21 cellular contexts compared by ENCODE assay signal in genomic region chr3:65385805-65386204, GRCh38.
DNase-seq lines count a peak whose midpoint lies in the region; ATAC-seq and TF ChIP-seq lines count a peak whose summit lies in the region.
"Had no signal": no experiment of that assay in that cellular context is flagged by ENCODE, and none has a peak within 500 bp of the region (broad histone marks: within the 10 kb centered on the region; RNA-seq: fewer than 3 reads in every experiment).

No MANE protein-coding gene starts in this region.

- no peak for ATAC-seq in HG02642 (IDR thresholded peaks at IDR 0.05; ENCODE audit: poor library complexity, unreplicated experiment)
- ATAC-seq: CD8-positive, alpha-beta T cell; Panc1 had no signal

- H3K4me2 ChIP-seq in BLaER1 treated with 17β-estradiol and CSF1 and Interleukin-3, amounts not matched to agents 10 nM and 100 nM, result peak overlapping the region in 7 of 11 experiments; percentile 11 to 65 (median 47); a peak in 12 of 22 replicates
- H3K4me2 ChIP-seq in mesendoderm (ENCODE audit: low read length), result no peak overlapping the region

- H2AK5ac ChIP-seq in mesendoderm (ENCODE audit: low read length), result no peak overlapping the region

- H3K4me1 ChIP-seq in BLaER1 treated with 17β-estradiol and CSF1 and Interleukin-3, amounts not matched to agents 10 nM and 100 nM, result peaks cover 0 to 38% (median 26%) of the 10 kb centered on the region in 10 experiments; a peak in 13 of 20 replicates
- H3K4me1 ChIP-seq in mesendoderm (ENCODE audit: control insufficient read depth, low read depth, low read length) (no peaks in the 10 kb centered on the region), sigmoid colon (peaks cover 0 to 17% (median 8%) of the 10 kb centered on the region in 4 donors), esophagus muscularis mucosa (no peaks in the 10 kb centered on the region)
- H3K4me1 ChIP-seq: Caco-2 had no signal

- no peaks in the 10 kb centered on the region for H3K79me2 ChIP-seq in mesendoderm (ENCODE audit: control insufficient read depth, insufficient read depth, low read length)

- H3K9ac ChIP-seq in BLaER1 treated with 17β-estradiol and CSF1 and Interleukin-3, amounts not matched to agents 10 nM and 100 nM, result no peak overlapping the region
- H3K9ac ChIP-seq in mesendoderm (ENCODE audit: low read length), result no peak overlapping the region

- H3K4me3 ChIP-seq in BLaER1 treated with 17β-estradiol and CSF1 and Interleukin-3, amounts not matched to agents 10 nM and 100 nM, result no peak overlapping the region
- H3K4me3 ChIP-seq in mesendoderm (ENCODE audit: low read length) (no peak overlapping the region), sigmoid colon (no peak overlapping the region), esophagus muscularis mucosa (no peak overlapping the region)
- H3K4me3 ChIP-seq: MG63, SK-N-MC had no signal

- peak; percentile 24 for DNase-seq in cerebellar cortex (ENCODE audit: low spot score)
- peak; percentile 58 for DNase-seq in mesendoderm
- no peak for DNase-seq in sigmoid colon
- no peak for DNase-seq in cortex of kidney (lab: John Stamatoyannopoulos, UW)
- no peak for DNase-seq in Calu3
- DNase-seq in esophagus muscularis mucosa (ENCODE audit: extremely low spot score), result no peak
- DNase-seq: Caco-2; CD8-positive, alpha-beta T cell; DMS79 treated with DMSO at 0.1 percent for 48 hours; HCEC 1CT; IMR-90; KG1; MG63; NCI-H2029; NCI-H2227 treated with DMSO at 0.1 percent for 48 hours; NCI-H526 treated with DMSO at 0.1 percent for 48 hours; SIG-M5 had no signal

- CTCF ChIA-PET in Calu3 (lab: Charles Lee), result interaction anchor here (0.6 kb wide), 1 partner anchor 132 kb away, joined by 3 read pairs; no protein-coding TSS in a partner anchor

- H3K4me3 Mint-ChIP-seq in Calu3 (ENCODE audit: low read depth, unreplicated experiment), result no peak overlapping the region
- H3K4me3 Mint-ChIP-seq: CD8-positive, alpha-beta T cell had no signal

- peaks cover 0 to 28% (median 4%) of the 10 kb centered on the region in 11 experiments; a peak in 6 of 22 replicates for H3K9me3 ChIP-seq in BLaER1 treated with 17β-estradiol and CSF1 and Interleukin-3, amounts not matched to agents 10 nM and 100 nM (replicated peaks in 1 of 11)
- H3K9me3 ChIP-seq in sigmoid colon (no peaks in the 10 kb centered on the region), esophagus muscularis mucosa (no peaks in the 10 kb centered on the region)
- H3K9me3 ChIP-seq: Caco-2, MG63 had no signal

- no peak overlapping the region for H2BK15ac ChIP-seq in mesendoderm (replicated peaks; ENCODE audit: low read depth)

- intact Hi-C loops in sigmoid colon (cut with DNase I) (no loop called here), Calu3 (cut with micrococcal nuclease; ENCODE audit: unreplicated experiment) (no loop called here), esophagus muscularis mucosa (cut with DNase I) (no loop called here)

- H4K20me1 ChIP-seq in BLaER1 treated with 17β-estradiol and CSF1 and Interleukin-3, amounts not matched to agents 10 nM and 100 nM, result no peaks in the 10 kb centered on the region

- TF ChIP-seq EP300 in sigmoid colon (IDR thresholded peaks at IDR 0.05), result no peak
- TF ChIP-seq EP300 in esophagus muscularis mucosa (IDR thresholded peaks at IDR 0.05), result no peak

- no peak overlapping the region for H3K27ac ChIP-seq in BLaER1 treated with 17β-estradiol and CSF1 and Interleukin-3, amounts not matched to agents 10 nM and 100 nM
- H3K27ac ChIP-seq in mesendoderm (ENCODE audit: low read depth, low read length), result no peak overlapping the region
- H3K27ac ChIP-seq in sigmoid colon, result peak overlapping the region in 3 of 4 donors; percentile 54 to 69 (median 61)
- H3K27ac ChIP-seq in esophagus muscularis mucosa (replicated peaks in 1 of 4), result no peak overlapping the region
- H3K27ac ChIP-seq: SK-N-MC had no signal

- H3K18ac ChIP-seq in mesendoderm (ENCODE audit: low read length), result no peak overlapping the region

- H4K8ac ChIP-seq in mesendoderm (ENCODE audit: low read depth, low read length), result no peak overlapping the region

- no peaks in the 10 kb centered on the region for H3K79me1 ChIP-seq in mesendoderm (ENCODE audit: low read length)

- no peak overlapping the region for H2BK120ac ChIP-seq in mesendoderm (ENCODE audit: low read depth, low read length)

- no peak overlapping the region for H3K4ac ChIP-seq in mesendoderm (ENCODE audit: low read depth, low read length)

- H4K5ac ChIP-seq in mesendoderm (ENCODE audit: low read length), result no peak overlapping the region

- H3K27ac Mint-ChIP-seq in Calu3 (ENCODE audit: unreplicated experiment), result no peak overlapping the region
- H3K27ac Mint-ChIP-seq: CD8-positive, alpha-beta T cell had no signal

- no peaks in the 10 kb centered on the region for H3K27me3 Mint-ChIP-seq in Calu3 (ENCODE audit: unreplicated experiment)

- WGBS in mesendoderm (ENCODE audit: extremely low coverage, insufficient coverage, low lambda C conversion rate), result no CpG with 5 or more reads among the region's 4 CpGs
- WGBS in sigmoid colon, 2 donors, result 87 to 95% methylated on average over 4 of the region's 4 CpGs
- WGBS in esophagus muscularis mucosa, result 93% methylated on average over 4 of the region's 4 CpGs

- no peak overlapping the region for H3K56ac ChIP-seq in mesendoderm (ENCODE audit: low read length)

- no peaks in the 10 kb centered on the region for H3K9me3 Mint-ChIP-seq in Calu3 (ENCODE audit: low read depth, unreplicated experiment)

- no TSS peak for BruUV-seq in Calu3 (replicated peaks; lab: Mats Ljungman, UMichigan)

- TF ChIP-seq CTCF in sigmoid colon (IDR thresholded peaks at IDR 0.05) (no peak), Calu3 (IDR thresholded peaks at IDR 0.05; ENCODE audit: unreplicated experiment) (no peak), esophagus muscularis mucosa (IDR thresholded peaks at IDR 0.05) (no peak)

- H3K36me3 ChIP-seq in BLaER1 treated with 17β-estradiol and CSF1 and Interleukin-3, amounts not matched to agents 10 nM and 100 nM, result peaks cover 0 to 61% (median 38%) of the 10 kb centered on the region in 11 experiments; a peak in 16 of 22 replicates
- H3K36me3 ChIP-seq in mesendoderm (ENCODE audit: control insufficient read depth, insufficient read depth, low read length) (no peaks in the 10 kb centered on the region), sigmoid colon (peaks cover 0 to 37% (median 17%) of the 10 kb centered on the region in 4 donors), esophagus muscularis mucosa (peaks cover 14 to 41% (median 31%) of the 10 kb centered on the region in 4 donors)
- H3K36me3 ChIP-seq: MG63 had no signal

- peaks cover 10% of the 10 kb centered on the region for H3K36me3 Mint-ChIP-seq in Calu3 (ENCODE audit: insufficient read depth, unreplicated experiment)
- H3K36me3 Mint-ChIP-seq: CD8-positive, alpha-beta T cell had no signal

- no peak overlapping the region for H3K23ac ChIP-seq in mesendoderm (ENCODE audit: low read length)

- TF ChIP-seq POLR2A in sigmoid colon (IDR thresholded peaks at IDR 0.05) (no peak), esophagus muscularis mucosa (IDR thresholded peaks at IDR 0.05; ENCODE audit: low read depth) (no peak)

- no peak overlapping the region for H2BK5ac ChIP-seq in mesendoderm (ENCODE audit: low read length)

- H3K4me1 Mint-ChIP-seq in Calu3 (ENCODE audit: low read depth, unreplicated experiment), result no peaks in the 10 kb centered on the region

- H3K27me3 ChIP-seq in BLaER1 treated with 17β-estradiol and CSF1 and Interleukin-3, amounts not matched to agents 10 nM and 100 nM, result no peaks in the 10 kb centered on the region
- H3K27me3 ChIP-seq in mesendoderm (ENCODE audit: insufficient read depth, low read length, poor library complexity), result no peaks in the 10 kb centered on the region
- no peaks in the 10 kb centered on the region for H3K27me3 ChIP-seq in sigmoid colon
- no peaks in the 10 kb centered on the region for H3K27me3 ChIP-seq in esophagus muscularis mucosa
- H3K27me3 ChIP-seq: MG63 had no signal

Comparison
In these comparisons a context has a peak if more than half of its experiments do, and no peak if none do; other contexts are left out.
1. H3K27ac ChIP-seq: peak in sigmoid colon (3 of 4); none in BLaER1 treated with 17β-estradiol and CSF1 and Interleukin-3, amounts not matched to agents 10 nM and 100 nM (0 of 11), mesendoderm (single experiment) and esophagus muscularis mucosa (0 of 4).
2. DNase-seq: peak in cerebellar cortex (single experiment) and mesendoderm (single experiment); none in sigmoid colon (single experiment), cortex of kidney (single experiment), Calu3 (single experiment) and esophagus muscularis mucosa (single experiment).